ENCODE assay signal across 8 cellular contexts in the genomic region with DNA sequence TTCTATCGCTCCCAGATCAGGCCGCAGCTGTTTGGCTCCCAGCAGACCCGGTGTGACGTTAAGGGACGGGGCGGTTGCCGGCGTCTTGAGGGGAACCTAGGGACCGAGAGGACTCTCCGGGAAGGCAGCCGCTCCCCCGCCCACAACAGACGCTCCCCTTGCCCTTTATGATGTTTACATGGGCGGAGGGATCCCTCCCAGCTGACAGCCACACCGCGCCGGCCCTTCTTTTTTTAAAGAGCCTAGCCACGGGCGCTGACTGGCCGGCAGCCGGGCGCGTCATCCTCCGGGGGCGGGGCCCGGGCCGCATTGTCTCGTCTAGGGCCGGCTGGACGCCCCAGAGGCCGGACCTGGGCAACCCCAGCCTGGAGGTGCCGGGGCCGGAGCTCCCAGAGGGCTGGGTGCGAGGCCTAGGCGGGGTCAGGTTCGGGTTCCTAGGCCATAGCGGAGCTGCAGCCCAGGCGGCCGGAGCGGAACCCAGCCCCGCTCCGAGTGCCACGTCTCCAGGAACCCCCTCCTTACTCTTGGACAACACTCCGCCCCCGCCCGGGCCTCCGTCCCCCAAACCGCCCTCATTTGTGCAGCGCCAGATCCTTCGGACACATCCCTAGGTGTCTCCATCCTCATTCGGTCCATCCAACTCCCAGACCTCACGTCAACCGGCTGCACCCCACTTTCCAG. TPM values are rescaled to one million over a fixed set of nuclear protein-coding genes. Genes with fewer than 3 reads are reported as not detected.
DNase-seq lines count a peak whose midpoint lies in the region; ATAC-seq, FAIRE-seq and TF ChIP-seq lines count a peak whose summit lies in the region.

TSS of gene PCAT6 (plus strand) at position 340 of the 681 bp plus-strand sequence.

- peak; percentile 96 for DNase-seq in EH (ENCODE audit: low read depth)
- DNase-seq in H54 (ENCODE audit: insufficient read length, low spot score): peak; percentile 95
- DNase-seq in MG63: peak; percentile 96
- peak; percentile 68 for DNase-seq in SIG-M5 (lab: John Stamatoyannopoulos, UW)
- peak; percentile 84 for DNase-seq in activated gamma-delta T cell treated with Interleukin-2 at 50 U/mL for 16 hours
- DNase-seq in foreskin fibroblast: peak; percentile 96 to 98
- peak; percentile 93 for DNase-seq in neural crest cell (ENCODE audit: low read depth, low spot score)
- peak; percentile 82 to 87 for DNase-seq in stimulated activated naive CD8-positive, alpha-beta T cell treated with anti-CD3 and anti-CD28 coated beads, Interleukin-15, amount 100 ng/mL, for 72 hours

- peaks cover 41% of the 10 kb centered on the region for H3K4me1 Mint-ChIP-seq in neural crest cell
- peaks cover 43% of the 10 kb centered on the region for H3K4me1 Mint-ChIP-seq in stimulated activated naive CD8-positive, alpha-beta T cell treated with anti-CD3 and anti-CD28 coated beads, Interleukin-15, amount 100 ng/mL, for 72 hours

- peak within 1 kb of the TSS; percentile 83 for H3K27ac Mint-ChIP-seq in neural crest cell (ENCODE audit: unreplicated experiment)
- peak within 1 kb of the TSS; percentile 80 to 86 for H3K27ac Mint-ChIP-seq in stimulated activated naive CD8-positive, alpha-beta T cell treated with anti-CD3 and anti-CD28 coated beads, Interleukin-15, amount 100 ng/mL, for 72 hours

- peak; percentile 83 for ATAC-seq in stimulated activated naive CD8-positive, alpha-beta T cell treated with anti-CD3 and anti-CD28 coated beads, Interleukin-15, amount 100 ng/mL, for 72 hours

- no peaks in the 10 kb centered on the region for H3K9me3 Mint-ChIP-seq in neural crest cell
- H3K9me3 Mint-ChIP-seq in stimulated activated naive CD8-positive, alpha-beta T cell treated with anti-CD3 and anti-CD28 coated beads, Interleukin-15, amount 100 ng/mL, for 72 hours: no peaks in the 10 kb centered on the region

- H3K27me3 Mint-ChIP-seq in neural crest cell (ENCODE audit: low read depth): peaks cover 20% of the 10 kb centered on the region
- peaks cover 21% of the 10 kb centered on the region for H3K27me3 Mint-ChIP-seq in stimulated activated naive CD8-positive, alpha-beta T cell treated with anti-CD3 and anti-CD28 coated beads, Interleukin-15, amount 100 ng/mL, for 72 hours

- H3K4me3 ChIP-seq in MG63 (peak within 1 kb of the TSS; percentile 61), foreskin fibroblast (ENCODE audit: low read depth in 1 of 2, low read length in 2 of 2) (peak within 1 kb of the TSS; percentile 68 to 77)

- peaks cover 6% of the 10 kb centered on the region for H3K36me3 Mint-ChIP-seq in neural crest cell (ENCODE audit: low read depth)

- H3K4me3 Mint-ChIP-seq in neural crest cell: peak within 1 kb of the TSS; percentile 87
- peak within 1 kb of the TSS; percentile 80 to 88 for H3K4me3 Mint-ChIP-seq in stimulated activated naive CD8-positive, alpha-beta T cell treated with anti-CD3 and anti-CD28 coated beads, Interleukin-15, amount 100 ng/mL, for 72 hours

- H3K9me3 ChIP-seq in MG63: no peaks in the 10 kb centered on the region

- FAIRE-seq in H54 (lab: Jason Lieb, UNC): no peak

- TF ChIP-seq CTCF in foreskin fibroblast (IDR thresholded peaks at IDR 0.05; ENCODE audit: low read depth, low read length) (no peak), neural crest cell (conservative IDR thresholded peaks at IDR 0.05) (no peak)

- H3K27me3 ChIP-seq in MG63: peaks cover 11% of the 10 kb centered on the region

- peak; percentile 55 for TF ChIP-seq POLR2A in H54 (IDR thresholded peaks at IDR 0.05; ENCODE audit: low read depth, low read length)

- no peaks in the 10 kb centered on the region for H3K36me3 ChIP-seq in MG63

RNA-seq across cellular contexts. Expression of gene PCAT6, which starts in this region (rescaled TPM):
- total RNA-seq in MG63 (2014; rRNA removed; shearing (Covaris generic); ENCODE audit: low replicate concordance): not detected in 2 replicates
- 4.5 and 5.7 TPM in 2 replicates for total RNA-seq in neural crest cell

Comparison
In these comparisons a context has a peak if more than half of its experiments do, and no peak if none do; other contexts are left out.
1. Peak in every context shown above with its lines: DNase-seq, ATAC-seq and H3K4me3 ChIP-seq.
2. Peak in DNase-seq and H3K4me3 ChIP-seq in MG63; RNA of the gene not detected or under 1 TPM.